Comparison of ENCODE assay signal across 28 cellular contexts in genomic region chr4:18285357-18285756, GRCh38.
"Had no signal": no experiment of that assay in that cellular context is flagged by ENCODE, and none has a peak within 500 bp of the region (broad histone marks: within the 10 kb centered on the region; RNA-seq: fewer than 3 reads in every experiment).

No MANE protein-coding gene starts in this region.

- DNase-seq: natural killer cell; occipital lobe; ovary; posterior cingulate gyrus; psoas muscle; right cardiac atrium; spleen; stimulated activated CD4-positive, alpha-beta T cell treated with anti-CD3 and anti-CD28 coated beads, Interleukin-12 subunit alpha, Interleukin-12 subunit beta, amount 100 ng/mL, for 4 hours; stimulated activated CD4-positive, alpha-beta T cell treated with anti-CD3 and anti-CD28 coated beads, Interleukin-1b, Interleukin-23, amount 100 ng/mL, for 48 hours; stimulated activated CD4-positive, alpha-beta T cell treated with anti-CD3 and anti-CD28 coated beads, Interleukin-4, amount 100 ng/mL, for 1 hour; stimulated activated CD4-positive, alpha-beta T cell treated with anti-CD3 and anti-CD28 coated beads, Interleukin-4, amount 100 ng/mL, for 4 hours; stimulated activated CD8-positive, alpha-beta memory T cell treated with anti-CD3 and anti-CD28 coated beads, Interleukin-4, amount 100 ng/mL, for 48 hours; stimulated activated naive CD4-positive, alpha-beta T cell; stimulated activated naive CD8-positive, alpha-beta T cell treated with anti-CD3 and anti-CD28 coated beads, Interleukin-15, amount 100 ng/mL, for 72 hours; stimulated activated naive CD8-positive, alpha-beta T cell treated with anti-CD3 and anti-CD28 coated beads, Interleukin-15, Interleukin-2, amounts not matched to agents 100 U/mL and 50 U/mL, for 24 hours; substantia nigra; testis; tibial artery; transverse colon; upper lobe of right lung; uterus had no signal

- H3K4me3 ChIP-seq: neural progenitor cell, ovary, psoas muscle, skin epidermis, smooth muscle cell, spleen, suprapubic skin, testis, tibial artery, transverse colon, upper lobe of right lung, uterus had no signal

- H3K27ac ChIP-seq: neural progenitor cell, ovary, parathyroid adenoma, psoas muscle, skin epidermis, spleen, suprapubic skin, testis, tibial artery, transverse colon, upper lobe of right lung, uterus had no signal

- ATAC-seq: natural killer cell; psoas muscle; right cardiac atrium; sciatic nerve; stimulated activated memory B cell treated with anti-CD40 and anti-IgM and Interleukin-4, amounts not matched to agents 10 μg/mL and 1 μg/mL and 100 μg/mL, for 72 hours; stimulated activated naive CD8-positive, alpha-beta T cell treated with anti-CD3 and anti-CD28 coated beads, Interleukin-15, amount 100 ng/mL, for 72 hours; stimulated activated naive CD8-positive, alpha-beta T cell treated with anti-CD3 and anti-CD28 coated beads, Interleukin-15, Interleukin-2, amounts not matched to agents 100 U/mL and 50 U/mL, for 24 hours; upper lobe of right lung had no signal

- H3K27me3 ChIP-seq: neural progenitor cell, ovary, spleen, suprapubic skin, testis, tibial artery, transverse colon, upper lobe of right lung, uterus had no signal

- H3K9ac ChIP-seq: neural progenitor cell, parathyroid adenoma had no signal

- H3K9me3 ChIP-seq: ovary, psoas muscle, suprapubic skin, testis, tibial artery, transverse colon, upper lobe of right lung, uterus had no signal

- H3K4me2 ChIP-seq: neural progenitor cell, smooth muscle cell had no signal

- H3K36me3 ChIP-seq: neural progenitor cell, ovary, spleen, suprapubic skin, tibial artery, transverse colon, upper lobe of right lung, uterus had no signal

- H2AFZ ChIP-seq: neural progenitor cell, parathyroid adenoma had no signal

- H3K4me1 ChIP-seq: neural progenitor cell, parathyroid adenoma, psoas muscle, spleen, suprapubic skin, testis, tibial artery, transverse colon, upper lobe of right lung, uterus had no signal

- H3K79me2 ChIP-seq: parathyroid adenoma had no signal
